ENCODE assay signal across 2 cellular contexts in the genomic region with DNA sequence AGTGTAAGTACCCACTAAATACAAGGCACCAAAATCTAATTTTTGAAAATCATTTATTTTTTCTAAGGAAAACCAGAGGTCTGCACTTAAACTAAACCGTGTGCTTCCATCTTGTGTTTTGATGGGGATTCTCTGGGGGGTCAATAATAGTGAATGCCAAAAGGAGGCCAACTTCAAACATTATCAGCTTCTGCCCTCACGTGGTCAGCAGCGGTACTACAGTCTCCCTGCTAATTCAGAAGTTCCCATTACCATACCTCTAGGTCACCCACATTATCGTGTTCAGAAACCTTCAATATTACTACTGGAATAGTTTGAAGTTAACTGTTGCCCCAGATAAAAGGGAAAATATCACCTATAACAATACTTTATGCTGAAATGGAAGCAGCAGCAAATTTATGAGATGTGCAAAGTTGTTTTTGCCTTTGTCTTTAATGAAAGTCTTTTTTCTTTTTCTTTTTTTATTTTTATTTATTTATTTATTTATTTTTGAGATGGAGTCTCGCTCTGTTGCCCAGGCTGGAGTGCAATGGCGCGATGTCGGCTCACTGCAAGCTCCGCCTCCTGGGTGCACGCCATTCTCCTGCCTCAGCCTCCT.
TF ChIP-seq lines count a peak whose summit lies in the region.

No MANE protein-coding gene starts in this region.

TF ChIP-seq in IMR-90, 13 proteins besides CTCF, POLR2A, EP300 and RAD21:
- TF ChIP-seq MAZ (IDR thresholded peaks at IDR 0.05; ENCODE audit: borderline replicate concordance, low read depth, low read length) (no peak), RCOR1 (IDR thresholded peaks at IDR 0.05; ENCODE audit: insufficient replicate concordance, low read length) (no peak), RFX5 (IDR thresholded peaks at IDR 0.05; ENCODE audit: low read depth, low read length) (no peak), MXI1 (IDR thresholded peaks at IDR 0.05; ENCODE audit: borderline replicate concordance, low read depth, low read length) (no peak), SMC3 (IDR thresholded peaks at IDR 0.05; ENCODE audit: low read depth, low read length) (peak; percentile 79), MAFK (IDR thresholded peaks at IDR 0.05; ENCODE audit: low read depth, low read length) (no peak), BHLHE40 (IDR thresholded peaks at IDR 0.05; ENCODE audit: low read depth, low read length) (no peak)
- TF ChIP-seq, protein P1, sequence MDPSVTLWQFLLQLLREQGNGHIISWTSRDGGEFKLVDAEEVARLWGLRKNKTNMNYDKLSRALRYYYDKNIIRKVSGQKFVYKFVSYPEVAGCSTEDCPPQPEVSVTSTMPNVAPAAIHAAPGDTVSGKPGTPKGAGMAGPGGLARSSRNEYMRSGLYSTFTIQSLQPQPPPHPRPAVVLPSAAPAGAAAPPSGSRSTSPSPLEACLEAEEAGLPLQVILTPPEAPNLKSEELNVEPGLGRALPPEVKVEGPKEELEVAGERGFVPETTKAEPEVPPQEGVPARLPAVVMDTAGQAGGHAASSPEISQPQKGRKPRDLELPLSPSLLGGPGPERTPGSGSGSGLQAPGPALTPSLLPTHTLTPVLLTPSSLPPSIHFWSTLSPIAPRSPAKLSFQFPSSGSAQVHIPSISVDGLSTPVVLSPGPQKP (IDR thresholded peaks at IDR 0.05; ENCODE audit: borderline replicate concordance, low read depth, low read length) = no peak
- TF ChIP-seq, protein P2, sequence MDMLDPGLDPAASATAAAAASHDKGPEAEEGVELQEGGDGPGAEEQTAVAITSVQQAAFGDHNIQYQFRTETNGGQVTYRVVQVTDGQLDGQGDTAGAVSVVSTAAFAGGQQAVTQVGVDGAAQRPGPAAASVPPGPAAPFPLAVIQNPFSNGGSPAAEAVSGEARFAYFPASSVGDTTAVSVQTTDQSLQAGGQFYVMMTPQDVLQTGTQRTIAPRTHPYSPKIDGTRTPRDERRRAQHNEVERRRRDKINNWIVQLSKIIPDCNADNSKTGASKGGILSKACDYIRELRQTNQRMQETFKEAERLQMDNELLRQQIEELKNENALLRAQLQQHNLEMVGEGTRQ (IDR thresholded peaks at IDR 0.05; ENCODE audit: low read depth, low read length) = peak; percentile 59

TF ChIP-seq in K562, 482 proteins besides CTCF, POLR2A, EP300 and RAD21:
- TF ChIP-seq, protein P3, sequence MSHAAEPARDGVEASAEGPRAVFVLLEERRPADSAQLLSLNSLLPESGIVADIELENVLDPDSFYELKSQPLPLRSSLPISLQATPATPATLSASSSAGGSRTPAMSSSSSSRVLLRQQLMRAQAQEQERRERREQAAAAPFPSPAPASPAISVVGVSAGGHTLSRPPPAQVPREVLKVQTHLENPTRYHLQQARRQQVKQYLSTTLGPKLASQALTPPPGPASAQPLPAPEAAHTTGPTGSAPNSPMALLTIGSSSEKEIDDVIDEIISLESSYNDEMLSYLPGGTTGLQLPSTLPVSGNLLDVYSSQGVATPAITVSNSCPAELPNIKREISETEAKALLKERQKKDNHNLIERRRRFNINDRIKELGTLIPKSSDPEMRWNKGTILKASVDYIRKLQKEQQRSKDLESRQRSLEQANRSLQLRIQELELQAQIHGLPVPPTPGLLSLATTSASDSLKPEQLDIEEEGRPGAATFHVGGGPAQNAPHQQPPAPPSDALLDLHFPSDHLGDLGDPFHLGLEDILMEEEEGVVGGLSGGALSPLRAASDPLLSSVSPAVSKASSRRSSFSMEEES (CRISPR knock-in tag; IDR thresholded peaks at IDR 0.05) = no peak
- no peak for TF ChIP-seq ZNF12 (CRISPR knock-in tag; IDR thresholded peaks at IDR 0.05)
- TF ChIP-seq, protein P4, sequence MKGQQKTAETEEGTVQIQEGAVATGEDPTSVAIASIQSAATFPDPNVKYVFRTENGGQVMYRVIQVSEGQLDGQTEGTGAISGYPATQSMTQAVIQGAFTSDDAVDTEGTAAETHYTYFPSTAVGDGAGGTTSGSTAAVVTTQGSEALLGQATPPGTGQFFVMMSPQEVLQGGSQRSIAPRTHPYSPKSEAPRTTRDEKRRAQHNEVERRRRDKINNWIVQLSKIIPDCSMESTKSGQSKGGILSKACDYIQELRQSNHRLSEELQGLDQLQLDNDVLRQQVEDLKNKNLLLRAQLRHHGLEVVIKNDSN (CRISPR knock-in tag; IDR thresholded peaks at IDR 0.05) = peak; percentile 49
- TF ChIP-seq SMC3 (conservative IDR thresholded peaks at IDR 0.05; ENCODE audit: insufficient read depth, low read depth, low read length) = peak; percentile 50; the same call in 1 of the 2 replicates
- no peak for TF ChIP-seq NFYB (IDR thresholded peaks at IDR 0.05; ENCODE audit: extremely low read depth, insufficient read length)
- no peak for TF ChIP-seq CHD2 (IDR thresholded peaks at IDR 0.05; ENCODE audit: low read depth, low read length)
- no peak for TF ChIP-seq ZNF444 (CRISPR knock-in tag; IDR thresholded peaks at IDR 0.05)
- no peak for TF ChIP-seq PPARD (CRISPR knock-in tag; IDR thresholded peaks at IDR 0.05)
- no peak for TF ChIP-seq TCFL5 (CRISPR knock-in tag; conservative IDR thresholded peaks at IDR 0.05)
- no peak for TF ChIP-seq NUFIP1 (IDR thresholded peaks at IDR 0.05; ENCODE audit: partially characterized antibody)
- TF ChIP-seq ZNF583 (CRISPR knock-in tag; IDR thresholded peaks at IDR 0.05) = no peak
- TF ChIP-seq RBM15 (IDR thresholded peaks at IDR 0.05; ENCODE audit: insufficient read depth, low read length) = no peak
- TF ChIP-seq HNRNPLL (IDR thresholded peaks at IDR 0.05; ENCODE audit: low read depth, low read length, poor library complexity, severe bottlenecking) = no peak
- no peak for TF ChIP-seq ETV5 (CRISPR knock-in tag; IDR thresholded peaks at IDR 0.05; ENCODE audit: low read depth)
- TF ChIP-seq ZNF146 (CRISPR knock-in tag; IDR thresholded peaks at IDR 0.05; ENCODE audit: unreplicated experiment) = no peak
- no peak for TF ChIP-seq POU5F1 (IDR thresholded peaks at IDR 0.05; ENCODE audit: borderline replicate concordance, low read depth, low read length, partially characterized antibody)
- TF ChIP-seq, protein P5, sequence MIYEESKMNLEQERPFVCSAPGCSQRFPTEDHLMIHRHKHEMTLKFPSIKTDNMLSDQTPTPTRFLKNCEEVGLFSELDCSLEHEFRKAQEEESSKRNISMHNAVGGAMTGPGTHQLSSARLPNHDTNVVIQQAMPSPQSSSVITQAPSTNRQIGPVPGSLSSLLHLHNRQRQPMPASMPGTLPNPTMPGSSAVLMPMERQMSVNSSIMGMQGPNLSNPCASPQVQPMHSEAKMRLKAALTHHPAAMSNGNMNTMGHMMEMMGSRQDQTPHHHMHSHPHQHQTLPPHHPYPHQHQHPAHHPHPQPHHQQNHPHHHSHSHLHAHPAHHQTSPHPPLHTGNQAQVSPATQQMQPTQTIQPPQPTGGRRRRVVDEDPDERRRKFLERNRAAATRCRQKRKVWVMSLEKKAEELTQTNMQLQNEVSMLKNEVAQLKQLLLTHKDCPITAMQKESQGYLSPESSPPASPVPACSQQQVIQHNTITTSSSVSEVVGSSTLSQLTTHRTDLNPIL (CRISPR knock-in tag; IDR thresholded peaks at IDR 0.05) = no peak
- TF ChIP-seq SP1 (CRISPR knock-in tag; IDR thresholded peaks at IDR 0.05) = no peak
- TF ChIP-seq, protein P6, sequence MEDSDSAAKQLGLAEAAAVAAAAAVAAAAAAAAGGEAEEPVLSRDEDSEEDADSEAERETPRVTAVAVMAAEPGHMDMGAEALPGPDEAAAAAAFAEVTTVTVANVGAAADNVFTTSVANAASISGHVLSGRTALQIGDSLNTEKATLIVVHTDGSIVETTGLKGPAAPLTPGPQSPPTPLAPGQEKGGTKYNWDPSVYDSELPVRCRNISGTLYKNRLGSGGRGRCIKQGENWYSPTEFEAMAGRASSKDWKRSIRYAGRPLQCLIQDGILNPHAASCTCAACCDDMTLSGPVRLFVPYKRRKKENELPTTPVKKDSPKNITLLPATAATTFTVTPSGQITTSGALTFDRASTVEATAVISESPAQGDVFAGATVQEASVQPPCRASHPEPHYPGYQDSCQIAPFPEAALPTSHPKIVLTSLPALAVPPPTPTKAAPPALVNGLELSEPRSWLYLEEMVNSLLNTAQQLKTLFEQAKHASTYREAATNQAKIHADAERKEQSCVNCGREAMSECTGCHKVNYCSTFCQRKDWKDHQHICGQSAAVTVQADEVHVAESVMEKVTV (CRISPR knock-in tag; IDR thresholded peaks at IDR 0.05) = 0 out of 2 replicates have a peak, but pooled peaks have one; percentile 23
- TF ChIP-seq, protein P7, sequence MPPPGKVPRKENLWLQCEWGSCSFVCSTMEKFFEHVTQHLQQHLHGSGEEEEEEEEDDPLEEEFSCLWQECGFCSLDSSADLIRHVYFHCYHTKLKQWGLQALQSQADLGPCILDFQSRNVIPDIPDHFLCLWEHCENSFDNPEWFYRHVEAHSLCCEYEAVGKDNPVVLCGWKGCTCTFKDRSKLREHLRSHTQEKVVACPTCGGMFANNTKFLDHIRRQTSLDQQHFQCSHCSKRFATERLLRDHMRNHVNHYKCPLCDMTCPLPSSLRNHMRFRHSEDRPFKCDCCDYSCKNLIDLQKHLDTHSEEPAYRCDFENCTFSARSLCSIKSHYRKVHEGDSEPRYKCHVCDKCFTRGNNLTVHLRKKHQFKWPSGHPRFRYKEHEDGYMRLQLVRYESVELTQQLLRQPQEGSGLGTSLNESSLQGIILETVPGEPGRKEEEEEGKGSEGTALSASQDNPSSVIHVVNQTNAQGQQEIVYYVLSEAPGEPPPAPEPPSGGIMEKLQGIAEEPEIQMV (tag; conservative IDR thresholded peaks at IDR 0.05; ENCODE audit: low read depth) = no peak
- TF ChIP-seq NFE2 (IDR thresholded peaks at IDR 0.05; ENCODE audit: low read depth) = no peak
- no peak for TF ChIP-seq TCF7 (IDR thresholded peaks at IDR 0.05; ENCODE audit: borderline replicate concordance)
- no peak for TF ChIP-seq MEF2A (IDR thresholded peaks at IDR 0.05; ENCODE audit: control insufficient read depth, low read depth, low read length)
- TF ChIP-seq PHB (CRISPR knock-in tag; IDR thresholded peaks at IDR 0.05) = no peak
- TF ChIP-seq, protein P8, sequence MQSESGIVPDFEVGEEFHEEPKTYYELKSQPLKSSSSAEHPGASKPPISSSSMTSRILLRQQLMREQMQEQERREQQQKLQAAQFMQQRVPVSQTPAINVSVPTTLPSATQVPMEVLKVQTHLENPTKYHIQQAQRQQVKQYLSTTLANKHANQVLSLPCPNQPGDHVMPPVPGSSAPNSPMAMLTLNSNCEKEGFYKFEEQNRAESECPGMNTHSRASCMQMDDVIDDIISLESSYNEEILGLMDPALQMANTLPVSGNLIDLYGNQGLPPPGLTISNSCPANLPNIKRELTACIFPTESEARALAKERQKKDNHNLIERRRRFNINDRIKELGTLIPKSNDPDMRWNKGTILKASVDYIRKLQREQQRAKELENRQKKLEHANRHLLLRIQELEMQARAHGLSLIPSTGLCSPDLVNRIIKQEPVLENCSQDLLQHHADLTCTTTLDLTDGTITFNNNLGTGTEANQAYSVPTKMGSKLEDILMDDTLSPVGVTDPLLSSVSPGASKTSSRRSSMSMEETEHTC (IDR thresholded peaks at IDR 0.05) = no peak
- no peak for TF ChIP-seq PCBP1 (IDR thresholded peaks at IDR 0.05; ENCODE audit: low read depth, low read length, poor library complexity, severe bottlenecking)
- TF ChIP-seq GABPB1 (CRISPR knock-in tag; IDR thresholded peaks at IDR 0.05) = no peak
- no peak for TF ChIP-seq TAF9B (IDR thresholded peaks at IDR 0.05; ENCODE audit: partially characterized antibody)
- TF ChIP-seq ZNF695 (CRISPR knock-in tag; IDR thresholded peaks at IDR 0.05) = no peak
- TF ChIP-seq ZNF140 (CRISPR knock-in tag; IDR thresholded peaks at IDR 0.05) = no peak
- TF ChIP-seq SRSF7 (optimal IDR thresholded peaks at IDR 0.05; ENCODE audit: low read depth, low read length) = no peak
- TF ChIP-seq, protein P9, sequence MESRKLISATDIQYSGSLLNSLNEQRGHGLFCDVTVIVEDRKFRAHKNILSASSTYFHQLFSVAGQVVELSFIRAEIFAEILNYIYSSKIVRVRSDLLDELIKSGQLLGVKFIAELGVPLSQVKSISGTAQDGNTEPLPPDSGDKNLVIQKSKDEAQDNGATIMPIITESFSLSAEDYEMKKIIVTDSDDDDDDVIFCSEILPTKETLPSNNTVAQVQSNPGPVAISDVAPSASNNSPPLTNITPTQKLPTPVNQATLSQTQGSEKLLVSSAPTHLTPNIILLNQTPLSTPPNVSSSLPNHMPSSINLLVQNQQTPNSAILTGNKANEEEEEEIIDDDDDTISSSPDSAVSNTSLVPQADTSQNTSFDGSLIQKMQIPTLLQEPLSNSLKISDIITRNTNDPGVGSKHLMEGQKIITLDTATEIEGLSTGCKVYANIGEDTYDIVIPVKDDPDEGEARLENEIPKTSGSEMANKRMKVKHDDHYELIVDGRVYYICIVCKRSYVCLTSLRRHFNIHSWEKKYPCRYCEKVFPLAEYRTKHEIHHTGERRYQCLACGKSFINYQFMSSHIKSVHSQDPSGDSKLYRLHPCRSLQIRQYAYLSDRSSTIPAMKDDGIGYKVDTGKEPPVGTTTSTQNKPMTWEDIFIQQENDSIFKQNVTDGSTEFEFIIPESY (CRISPR knock-in tag; IDR thresholded peaks at IDR 0.05) = 0 out of 2 replicates have a peak, but pooled peaks have one; percentile 4
- TF ChIP-seq ZBTB7A (IDR thresholded peaks at IDR 0.05; ENCODE audit: borderline replicate concordance, control insufficient read depth, low read depth, low read length) = no peak
- TF ChIP-seq PRMT5 (CRISPR knock-in tag; IDR thresholded peaks at IDR 0.05) = no peak
- TF ChIP-seq, protein P10, sequence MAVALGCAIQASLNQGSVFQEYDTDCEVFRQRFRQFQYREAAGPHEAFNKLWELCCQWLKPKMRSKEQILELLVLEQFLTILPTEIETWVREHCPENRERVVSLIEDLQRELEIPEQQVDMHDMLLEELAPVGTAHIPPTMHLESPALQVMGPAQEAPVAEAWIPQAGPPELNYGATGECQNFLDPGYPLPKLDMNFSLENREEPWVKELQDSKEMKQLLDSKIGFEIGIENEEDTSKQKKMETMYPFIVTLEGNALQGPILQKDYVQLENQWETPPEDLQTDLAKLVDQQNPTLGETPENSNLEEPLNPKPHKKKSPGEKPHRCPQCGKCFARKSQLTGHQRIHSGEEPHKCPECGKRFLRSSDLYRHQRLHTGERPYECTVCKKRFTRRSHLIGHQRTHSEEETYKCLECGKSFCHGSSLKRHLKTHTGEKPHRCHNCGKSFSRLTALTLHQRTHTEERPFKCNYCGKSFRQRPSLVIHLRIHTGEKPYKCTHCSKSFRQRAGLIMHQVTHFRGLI (CRISPR knock-in tag; IDR thresholded peaks at IDR 0.05) = no peak
